ENCODE assay signal across 1 cellular context in genomic region chr16:71883193-71883848, GRCh38.
A peak's percentile ranks its signal among the peaks of the same experiment; 100 is the strongest.
TF ChIP-seq lines count a peak whose summit lies in the region.

No MANE protein-coding gene starts in this region.

TF ChIP-seq in HepG2, 621 proteins besides CTCF, POLR2A, EP300 and RAD21 (continues in another document):
- TF ChIP-seq ZNF816 (CRISPR knock-in tag; IDR thresholded peaks at IDR 0.05; ENCODE audit: borderline replicate concordance) (no peak), ZNF12 (CRISPR knock-in tag; IDR thresholded peaks at IDR 0.05) (no peak), ZNF382 (CRISPR knock-in tag; IDR thresholded peaks at IDR 0.05; ENCODE audit: borderline replicate concordance) (no peak), MED8 (CRISPR knock-in tag; IDR thresholded peaks at IDR 0.05; ENCODE audit: insufficient replicate concordance) (peak; percentile 26), SRSF1 (optimal IDR thresholded peaks at IDR 0.05; ENCODE audit: low read depth, low read length) (peak; percentile 98), ZNF160 (CRISPR knock-in tag; IDR thresholded peaks at IDR 0.05) (peak; percentile 27; the same call in 1 of the 2 replicates), THAP11 (CRISPR knock-in tag; IDR thresholded peaks at IDR 0.05) (no peak), ISL2 (CRISPR knock-in tag; IDR thresholded peaks at IDR 0.05) (0 out of 2 replicates have a peak, but pooled peaks have one; percentile 13), FOXK1 (CRISPR knock-in tag; IDR thresholded peaks at IDR 0.05; ENCODE audit: borderline replicate concordance, low read depth) (no peak), SP1 (IDR thresholded peaks at IDR 0.05) (no peak), SP1 (CRISPR knock-in tag; IDR thresholded peaks at IDR 0.05) (no peak), MTA3 (CRISPR knock-in tag; IDR thresholded peaks at IDR 0.05) (peak; percentile 35; the same call in 1 of the 2 replicates), NFE2L2 (IDR thresholded peaks at IDR 0.05; ENCODE audit: low read length) (no peak), CBX2 (IDR thresholded peaks at IDR 0.05; ENCODE audit: low read depth, low read length) (no peak), CBX2 (CRISPR knock-in tag; IDR thresholded peaks at IDR 0.05; ENCODE audit: low read depth) (no peak), ATF7 (IDR thresholded peaks at IDR 0.05) (no peak), ATF7 (CRISPR knock-in tag; IDR thresholded peaks at IDR 0.05) (no peak), ZNF207 (IDR thresholded peaks at IDR 0.05; ENCODE audit: borderline replicate concordance) (no peak), ZNF317 (CRISPR knock-in tag; IDR thresholded peaks at IDR 0.05) (peak; percentile 76; the same call in 1 of the 2 replicates), FOXO4 (CRISPR knock-in tag; conservative IDR thresholded peaks at IDR 0.05) (no peak), NR2F2 (IDR thresholded peaks at IDR 0.05; ENCODE audit: borderline replicate concordance, low read depth) (no peak), MXI1 (IDR thresholded peaks at IDR 0.05; ENCODE audit: borderline replicate concordance, low read depth, low read length) (no peak), ETV5 (CRISPR knock-in tag; IDR thresholded peaks at IDR 0.05; ENCODE audit: borderline replicate concordance) (no peak), KLF13 (CRISPR knock-in tag; IDR thresholded peaks at IDR 0.05) (no peak), RFXAP (CRISPR knock-in tag; IDR thresholded peaks at IDR 0.05; ENCODE audit: borderline replicate concordance) (0 out of 2 replicates have a peak, but pooled peaks have one; percentile 6), ZNF619 (CRISPR knock-in tag; IDR thresholded peaks at IDR 0.05) (0 out of 2 replicates have a peak, but pooled peaks have one; percentile 8), NCOA5 (CRISPR knock-in tag; IDR thresholded peaks at IDR 0.05) (no peak), ZXDC (CRISPR knock-in tag; IDR thresholded peaks at IDR 0.05) (no peak), ETV6 (CRISPR knock-in tag; conservative IDR thresholded peaks at IDR 0.05) (no peak), ATAD3A (CRISPR knock-in tag; IDR thresholded peaks at IDR 0.05) (no peak), CENPT (CRISPR knock-in tag; IDR thresholded peaks at IDR 0.05; ENCODE audit: low read depth) (0 out of 2 replicates have a peak, but pooled peaks have one; percentile 1), XRCC5 (optimal IDR thresholded peaks at IDR 0.05; ENCODE audit: low read length) (peak; percentile 8), ZNF44 (CRISPR knock-in tag; IDR thresholded peaks at IDR 0.05) (no peak), ZSCAN20 (CRISPR knock-in tag; IDR thresholded peaks at IDR 0.05; ENCODE audit: borderline replicate concordance) (no peak), CCAR2 (optimal IDR thresholded peaks at IDR 0.05; ENCODE audit: low read depth, low read length) (no peak), SOX6 (IDR thresholded peaks at IDR 0.05) (no peak), SOX6 (CRISPR knock-in tag; IDR thresholded peaks at IDR 0.05) (no peak)
- TF ChIP-seq, protein P1, sequence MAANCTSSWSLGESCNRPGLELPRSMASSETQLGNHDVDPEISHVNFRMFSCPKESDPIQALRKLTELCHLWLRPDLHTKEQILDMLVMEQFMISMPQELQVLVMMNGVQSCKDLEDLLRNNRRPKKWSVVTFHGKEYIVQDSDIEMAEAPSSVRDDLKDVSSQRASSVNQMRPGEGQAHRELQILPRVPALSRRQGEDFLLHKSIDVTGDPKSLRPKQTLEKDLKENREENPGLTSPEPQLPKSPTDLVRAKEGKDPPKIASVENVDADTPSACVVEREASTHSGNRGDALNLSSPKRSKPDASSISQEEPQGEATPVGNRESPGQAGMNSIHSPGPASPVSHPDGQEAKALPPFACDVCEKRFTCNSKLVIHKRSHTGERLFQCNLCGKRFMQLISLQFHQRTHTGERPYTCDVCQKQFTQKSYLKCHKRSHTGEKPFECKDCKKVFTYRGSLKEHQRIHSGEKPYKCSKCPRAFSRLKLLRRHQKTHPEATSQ (CRISPR knock-in tag; IDR thresholded peaks at IDR 0.05; ENCODE audit: borderline replicate concordance), result no peak
- TF ChIP-seq, protein P2, sequence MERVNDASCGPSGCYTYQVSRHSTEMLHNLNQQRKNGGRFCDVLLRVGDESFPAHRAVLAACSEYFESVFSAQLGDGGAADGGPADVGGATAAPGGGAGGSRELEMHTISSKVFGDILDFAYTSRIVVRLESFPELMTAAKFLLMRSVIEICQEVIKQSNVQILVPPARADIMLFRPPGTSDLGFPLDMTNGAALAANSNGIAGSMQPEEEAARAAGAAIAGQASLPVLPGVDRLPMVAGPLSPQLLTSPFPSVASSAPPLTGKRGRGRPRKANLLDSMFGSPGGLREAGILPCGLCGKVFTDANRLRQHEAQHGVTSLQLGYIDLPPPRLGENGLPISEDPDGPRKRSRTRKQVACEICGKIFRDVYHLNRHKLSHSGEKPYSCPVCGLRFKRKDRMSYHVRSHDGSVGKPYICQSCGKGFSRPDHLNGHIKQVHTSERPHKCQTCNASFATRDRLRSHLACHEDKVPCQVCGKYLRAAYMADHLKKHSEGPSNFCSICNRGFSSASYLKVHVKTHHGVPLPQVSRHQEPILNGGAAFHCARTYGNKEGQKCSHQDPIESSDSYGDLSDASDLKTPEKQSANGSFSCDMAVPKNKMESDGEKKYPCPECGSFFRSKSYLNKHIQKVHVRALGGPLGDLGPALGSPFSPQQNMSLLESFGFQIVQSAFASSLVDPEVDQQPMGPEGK (CRISPR knock-in tag; IDR thresholded peaks at IDR 0.05), result peak; percentile 97
- TF ChIP-seq, protein P3, sequence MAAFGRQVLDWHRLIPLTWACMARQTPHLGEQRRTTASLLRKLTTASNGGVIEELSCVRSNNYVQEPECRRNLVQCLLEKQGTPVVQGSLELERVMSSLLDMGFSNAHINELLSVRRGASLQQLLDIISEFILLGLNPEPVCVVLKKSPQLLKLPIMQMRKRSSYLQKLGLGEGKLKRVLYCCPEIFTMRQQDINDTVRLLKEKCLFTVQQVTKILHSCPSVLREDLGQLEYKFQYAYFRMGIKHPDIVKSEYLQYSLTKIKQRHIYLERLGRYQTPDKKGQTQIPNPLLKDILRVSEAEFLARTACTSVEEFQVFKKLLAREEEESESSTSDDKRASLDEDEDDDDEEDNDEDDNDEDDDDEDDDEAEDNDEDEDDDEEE (CRISPR knock-in tag; IDR thresholded peaks at IDR 0.05), result no peak; the same call in 1 of the 2 replicates
- TF ChIP-seq, protein P4, sequence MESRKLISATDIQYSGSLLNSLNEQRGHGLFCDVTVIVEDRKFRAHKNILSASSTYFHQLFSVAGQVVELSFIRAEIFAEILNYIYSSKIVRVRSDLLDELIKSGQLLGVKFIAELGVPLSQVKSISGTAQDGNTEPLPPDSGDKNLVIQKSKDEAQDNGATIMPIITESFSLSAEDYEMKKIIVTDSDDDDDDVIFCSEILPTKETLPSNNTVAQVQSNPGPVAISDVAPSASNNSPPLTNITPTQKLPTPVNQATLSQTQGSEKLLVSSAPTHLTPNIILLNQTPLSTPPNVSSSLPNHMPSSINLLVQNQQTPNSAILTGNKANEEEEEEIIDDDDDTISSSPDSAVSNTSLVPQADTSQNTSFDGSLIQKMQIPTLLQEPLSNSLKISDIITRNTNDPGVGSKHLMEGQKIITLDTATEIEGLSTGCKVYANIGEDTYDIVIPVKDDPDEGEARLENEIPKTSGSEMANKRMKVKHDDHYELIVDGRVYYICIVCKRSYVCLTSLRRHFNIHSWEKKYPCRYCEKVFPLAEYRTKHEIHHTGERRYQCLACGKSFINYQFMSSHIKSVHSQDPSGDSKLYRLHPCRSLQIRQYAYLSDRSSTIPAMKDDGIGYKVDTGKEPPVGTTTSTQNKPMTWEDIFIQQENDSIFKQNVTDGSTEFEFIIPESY (CRISPR knock-in tag; IDR thresholded peaks at IDR 0.05), result no peak
- TF ChIP-seq, protein P5, sequence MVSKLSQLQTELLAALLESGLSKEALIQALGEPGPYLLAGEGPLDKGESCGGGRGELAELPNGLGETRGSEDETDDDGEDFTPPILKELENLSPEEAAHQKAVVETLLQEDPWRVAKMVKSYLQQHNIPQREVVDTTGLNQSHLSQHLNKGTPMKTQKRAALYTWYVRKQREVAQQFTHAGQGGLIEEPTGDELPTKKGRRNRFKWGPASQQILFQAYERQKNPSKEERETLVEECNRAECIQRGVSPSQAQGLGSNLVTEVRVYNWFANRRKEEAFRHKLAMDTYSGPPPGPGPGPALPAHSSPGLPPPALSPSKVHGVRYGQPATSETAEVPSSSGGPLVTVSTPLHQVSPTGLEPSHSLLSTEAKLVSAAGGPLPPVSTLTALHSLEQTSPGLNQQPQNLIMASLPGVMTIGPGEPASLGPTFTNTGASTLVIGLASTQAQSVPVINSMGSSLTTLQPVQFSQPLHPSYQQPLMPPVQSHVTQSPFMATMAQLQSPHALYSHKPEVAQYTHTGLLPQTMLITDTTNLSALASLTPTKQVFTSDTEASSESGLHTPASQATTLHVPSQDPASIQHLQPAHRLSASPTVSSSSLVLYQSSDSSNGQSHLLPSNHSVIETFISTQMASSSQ (IDR thresholded peaks at IDR 0.05; ENCODE audit: low read depth), result no peak
- TF ChIP-seq, protein P5 (CRISPR knock-in tag; IDR thresholded peaks at IDR 0.05; ENCODE audit: borderline replicate concordance), result no peak
- TF ChIP-seq, protein P6, sequence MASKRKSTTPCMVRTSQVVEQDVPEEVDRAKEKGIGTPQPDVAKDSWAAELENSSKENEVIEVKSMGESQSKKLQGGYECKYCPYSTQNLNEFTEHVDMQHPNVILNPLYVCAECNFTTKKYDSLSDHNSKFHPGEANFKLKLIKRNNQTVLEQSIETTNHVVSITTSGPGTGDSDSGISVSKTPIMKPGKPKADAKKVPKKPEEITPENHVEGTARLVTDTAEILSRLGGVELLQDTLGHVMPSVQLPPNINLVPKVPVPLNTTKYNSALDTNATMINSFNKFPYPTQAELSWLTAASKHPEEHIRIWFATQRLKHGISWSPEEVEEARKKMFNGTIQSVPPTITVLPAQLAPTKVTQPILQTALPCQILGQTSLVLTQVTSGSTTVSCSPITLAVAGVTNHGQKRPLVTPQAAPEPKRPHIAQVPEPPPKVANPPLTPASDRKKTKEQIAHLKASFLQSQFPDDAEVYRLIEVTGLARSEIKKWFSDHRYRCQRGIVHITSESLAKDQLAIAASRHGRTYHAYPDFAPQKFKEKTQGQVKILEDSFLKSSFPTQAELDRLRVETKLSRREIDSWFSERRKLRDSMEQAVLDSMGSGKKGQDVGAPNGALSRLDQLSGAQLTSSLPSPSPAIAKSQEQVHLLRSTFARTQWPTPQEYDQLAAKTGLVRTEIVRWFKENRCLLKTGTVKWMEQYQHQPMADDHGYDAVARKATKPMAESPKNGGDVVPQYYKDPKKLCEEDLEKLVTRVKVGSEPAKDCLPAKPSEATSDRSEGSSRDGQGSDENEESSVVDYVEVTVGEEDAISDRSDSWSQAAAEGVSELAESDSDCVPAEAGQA (IDR thresholded peaks at IDR 0.05; ENCODE audit: low read depth), result no peak
- TF ChIP-seq, protein P6 (CRISPR knock-in tag; IDR thresholded peaks at IDR 0.05; ENCODE audit: borderline replicate concordance), result 0 out of 2 replicates have a peak, but pooled peaks have one; percentile 29
